In genomic region chr16:68062910-68063393, GRCh38 we compare ENCODE assay signal across 18 cellular contexts. TPM values are rescaled to one million over a fixed set of nuclear protein-coding genes. Genes with fewer than 3 reads are reported as not detected.
DNase-seq lines count a peak whose midpoint lies in the region; ATAC-seq and TF ChIP-seq lines count a peak whose summit lies in the region.
"Had no signal": no experiment of that assay in that cellular context is flagged by ENCODE, and none has a peak within 500 bp of the region (broad histone marks: within the 10 kb centered on the region; RNA-seq: fewer than 3 reads in every experiment).

No MANE protein-coding gene starts in this region.

- peak overlapping the region in 1 of 3 donors; percentile 66 for H3K4me3 Mint-ChIP-seq in T-cell
- H3K4me3 Mint-ChIP-seq in central memory CD8-positive, alpha-beta T cell = peak overlapping the region; percentile 67
- no peak overlapping the region for H3K4me3 Mint-ChIP-seq in stimulated activated naive B cell treated with anti-CD40 and anti-IgM and Interleukin-4, amounts not matched to agents 10 μg/mL and 1 μg/mL and 100 μg/mL, for 72 hours

- no peaks in the 10 kb centered on the region for H3K27me3 Mint-ChIP-seq in T-cell
- H3K27me3 Mint-ChIP-seq in central memory CD8-positive, alpha-beta T cell = no peaks in the 10 kb centered on the region
- H3K27me3 Mint-ChIP-seq in stimulated activated naive B cell treated with anti-CD40 and anti-IgM and Interleukin-4, amounts not matched to agents 10 μg/mL and 1 μg/mL and 100 μg/mL, for 72 hours = no peaks in the 10 kb centered on the region

- H3K9me3 Mint-ChIP-seq in T-cell = no peaks in the 10 kb centered on the region
- no peaks in the 10 kb centered on the region for H3K9me3 Mint-ChIP-seq in central memory CD8-positive, alpha-beta T cell
- H3K9me3 Mint-ChIP-seq in stimulated activated naive B cell treated with anti-CD40 and anti-IgM and Interleukin-4, amounts not matched to agents 10 μg/mL and 1 μg/mL and 100 μg/mL, for 72 hours = no peaks in the 10 kb centered on the region

- peak overlapping the region; percentile 66 for H3K27ac ChIP-seq in HL-60 (replicated peaks)
- H3K27ac ChIP-seq: prostate gland had no signal

- CTCF ChIA-PET in T-cell (lab: Charles Lee) = interaction anchor here (0.6 to 2.7 kb wide), 6 partner anchors 12 to 542 kb away, joined by 3 to 9 read pairs (median 3); partner anchors contain the start of gene NFATC3 (in 1 of the 2)

- H3K27ac Mint-ChIP-seq in T-cell = peak overlapping the region; percentile 89 to 90
- peak overlapping the region; percentile 83 for H3K27ac Mint-ChIP-seq in central memory CD8-positive, alpha-beta T cell (ENCODE audit: low read depth)
- peak overlapping the region; percentile 42 for H3K27ac Mint-ChIP-seq in stimulated activated naive B cell treated with anti-CD40 and anti-IgM and Interleukin-4, amounts not matched to agents 10 μg/mL and 1 μg/mL and 100 μg/mL, for 72 hours

- H3K27me3 ChIP-seq in HL-60 (ENCODE audit: insufficient read depth, poor library complexity, severe bottlenecking) = no peaks in the 10 kb centered on the region

- DNase-seq in HL-60 (ENCODE audit: low read depth in 1 of 2, low spot score in 1 of 2) = no peak
- peak in 29 of 34 experiments; percentile 19 to 57 (median 43) for DNase-seq in T-cell
- peak in 1 of 2 donors; percentile 52 for DNase-seq in central memory CD8-positive, alpha-beta T cell (ENCODE audit: low spot score in 2 of 2)
- no peak for DNase-seq in stimulated activated naive B cell treated with anti-CD40 and anti-IgM and Interleukin-4, amounts not matched to agents 10 μg/mL and 1 μg/mL and 100 μg/mL, for 72 hours
- DNase-seq in middle frontal gyrus (ENCODE audit: extremely low spot score, low spot score) = no peak
- DNase-seq: activated CD4-positive, alpha-beta T cell treated with anti-CD3 and anti-CD28 coated beads for 4 hours; DMS79 treated with DMSO at 0.1 percent for 48 hours; Karpas-422; NCI-H1417 treated with DMSO at 0.1 percent for 48 hours; NCI-H2227 treated with DMSO at 0.1 percent for 48 hours; SHP77 treated with DMSO at 0.1 percent for 48 hours; substantia nigra had no signal

- TF ChIP-seq CTCF in HL-60 (IDR thresholded peaks at IDR 0.05; ENCODE audit: insufficient read depth, low read length) = no peak

- ATAC-seq in T-cell (replicated peaks in 1 of 4) = peak; percentile 73 to 84 (median 76)
- ATAC-seq in central memory CD8-positive, alpha-beta T cell (replicated peaks; ENCODE audit: extremely low read depth, poor library complexity, severe bottlenecking) = peak; percentile 87
- no peak for ATAC-seq in stimulated activated naive B cell treated with anti-CD40 and anti-IgM and Interleukin-4, amounts not matched to agents 10 μg/mL and 1 μg/mL and 100 μg/mL, for 72 hours (replicated peaks)
- no peak for ATAC-seq in GM19452 (IDR thresholded peaks at IDR 0.05; ENCODE audit: unreplicated experiment)
- ATAC-seq in GM19467 (IDR thresholded peaks at IDR 0.05; ENCODE audit: unreplicated experiment) = no peak
- ATAC-seq: left lobe of liver had no signal

- POLR2A ChIA-PET in T-cell (lab: Charles Lee) = interaction anchor here in 1 of 2 donors (0.6 kb wide), 2 partner anchors 57 to 149 kb away, joined by 3 to 8 read pairs; no protein-coding TSS in a partner anchor

- H3K4me3 ChIP-seq in HL-60 (replicated peaks; ENCODE audit: insufficient read depth, low read length) = no peak overlapping the region
- H3K4me3 ChIP-seq: prostate gland had no signal

- H3K4me1 Mint-ChIP-seq in T-cell = peaks cover 68 to 79% (median 75%) of the 10 kb centered on the region in 3 donors
- peaks cover 73% of the 10 kb centered on the region for H3K4me1 Mint-ChIP-seq in central memory CD8-positive, alpha-beta T cell
- peaks cover 28 to 36% of the 10 kb centered on the region in 2 donors for H3K4me1 Mint-ChIP-seq in stimulated activated naive B cell treated with anti-CD40 and anti-IgM and Interleukin-4, amounts not matched to agents 10 μg/mL and 1 μg/mL and 100 μg/mL, for 72 hours

- peaks cover 19% of the 10 kb centered on the region for H3K36me3 Mint-ChIP-seq in T-cell
- peaks cover 7% of the 10 kb centered on the region for H3K36me3 Mint-ChIP-seq in central memory CD8-positive, alpha-beta T cell (ENCODE audit: insufficient read depth)
- H3K36me3 Mint-ChIP-seq in stimulated activated naive B cell treated with anti-CD40 and anti-IgM and Interleukin-4, amounts not matched to agents 10 μg/mL and 1 μg/mL and 100 μg/mL, for 72 hours = peaks cover 26 to 48% of the 10 kb centered on the region in 2 donors

RNA-seq across cellular contexts. Expression of gene NFATC3, which starts 22.2 kb away (rescaled TPM):
- 100 to 1,000 TPM; 111 to 144 (median 116) TPM for total RNA-seq in T-cell

RNA-seq across cellular contexts. Expression of gene DUS2, which starts 39.9 kb away (rescaled TPM):
- 10 to 100 TPM; 14.5 to 19.4 (median 15.8) TPM for total RNA-seq in T-cell

RNA-seq across cellular contexts. Expression of gene DDX28, which starts 39.9 kb away (rescaled TPM):
- 10 to 100 TPM; 15.5 to 21.0 (median 17.6) TPM for total RNA-seq in T-cell

RNA-seq across cellular contexts. Expression of gene DPEP2NB, which starts 47.2 kb away (rescaled TPM):
- not detected for total RNA-seq in T-cell
- total RNA-seq: left lobe of liver; myocyte; T-helper 2 cell treated with Interferon-gamma antibody and Interleukin-4, amounts not matched to agents 100 ng/mL and 5 ng/mL, for 36 hours had no signal

Comparison
In these comparisons a context has a peak if more than half of its experiments do, and no peak if none do; other contexts are left out.
1. DNase-seq: peak in T-cell (29 of 34); none in HL-60 (0 of 2), stimulated activated naive B cell treated with anti-CD40 and anti-IgM and Interleukin-4, amounts not matched to agents 10 μg/mL and 1 μg/mL and 100 μg/mL, for 72 hours (single experiment) and middle frontal gyrus (single experiment).
2. ATAC-seq: peak in T-cell (4 of 4) and central memory CD8-positive, alpha-beta T cell (single experiment); none in stimulated activated naive B cell treated with anti-CD40 and anti-IgM and Interleukin-4, amounts not matched to agents 10 μg/mL and 1 μg/mL and 100 μg/mL, for 72 hours (0 of 2), GM19452 (single experiment) and GM19467 (single experiment).
3. Peak in every context shown above with its lines, with median percentiles within 50 percentile points of each other: H3K27ac Mint-ChIP-seq.